8 cellular contexts compared by ENCODE assay signal in the genomic region with DNA sequence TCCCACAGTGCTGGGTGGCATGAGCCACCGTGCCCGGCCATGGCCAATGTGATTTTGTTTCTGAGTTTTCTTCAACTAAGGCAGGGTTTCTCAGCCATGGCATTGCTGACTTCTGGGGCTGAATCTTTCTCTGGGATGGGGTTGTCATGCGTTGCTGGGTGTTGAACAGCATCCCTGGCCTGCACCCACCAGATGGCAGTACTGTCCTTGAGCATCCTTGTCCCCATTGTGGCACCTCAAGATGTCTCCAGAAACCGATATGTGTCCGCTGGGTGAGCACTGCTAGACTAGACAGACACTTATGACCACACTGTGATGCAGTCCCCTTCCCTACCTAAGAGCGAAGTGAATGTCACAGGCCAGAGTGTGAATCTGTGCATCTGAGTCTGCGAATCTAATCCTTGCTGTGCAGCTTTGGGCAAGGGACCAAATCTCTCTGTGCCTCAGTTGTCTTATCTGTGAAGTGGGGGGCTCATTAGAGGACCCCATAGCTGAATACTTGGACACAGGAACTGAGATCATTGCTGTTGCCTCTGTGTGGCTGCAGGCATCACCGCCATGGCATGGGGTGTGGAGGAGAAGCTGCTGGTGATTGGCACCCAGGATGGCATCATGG. TPM values are rescaled to one million over a fixed set of nuclear protein-coding genes. Genes with fewer than 3 reads are reported as not detected.
A peak's percentile ranks its signal among the peaks of the same experiment; 100 is the strongest.
DNase-seq lines count a peak whose midpoint lies in the region; ATAC-seq and TF ChIP-seq lines count a peak whose summit lies in the region.

No MANE protein-coding gene starts in this region.

- no peaks in the 10 kb centered on the region for H3K4me1 Mint-ChIP-seq in stimulated activated memory B cell treated with anti-CD40 and anti-IgM and Interleukin-4, amounts not matched to agents 10 μg/mL and 1 μg/mL and 100 μg/mL, for 72 hours

- intact Hi-C loops in mammary epithelial cell (cut with micrococcal nuclease) = loop anchor here (1.0 to 2.0 kb wide), 5 partner anchors 52 to 273 kb away; no protein-coding TSS in a partner anchor
- intact Hi-C loops in left lung (cut with DNase I) = no loop called here

- TF ChIP-seq CTCF in mammary epithelial cell (conservative IDR thresholded peaks at IDR 0.05 in 1 of 2, IDR thresholded peaks at IDR 0.05 in 1 of 2; ENCODE audit: extremely low read depth in 1 of 2, insufficient read depth in 1 of 2, low read depth in 1 of 2, low read length in 2 of 2) = peak; percentile 58 to 87
- TF ChIP-seq CTCF in left lung (IDR thresholded peaks at IDR 0.05) = peak; percentile 26 to 54

- dilution Hi-C loops in mammary epithelial cell (cut with HindIII; ENCODE audit: low sequenced_read_pairs) = loop anchor here (10.0 kb wide), 1 partner anchor 46 kb away; a partner anchor contains a TSS

- H3K79me2 ChIP-seq in mammary epithelial cell (ENCODE audit: insufficient read depth, low read length) = no peaks in the 10 kb centered on the region

- H3K27me3 Mint-ChIP-seq in stimulated activated memory B cell treated with anti-CD40 and anti-IgM and Interleukin-4, amounts not matched to agents 10 μg/mL and 1 μg/mL and 100 μg/mL, for 72 hours = peaks cover 13% of the 10 kb centered on the region

- peak; percentile 20 for DNase-seq in NCI-H1436 (lab: John Stamatoyannopoulos, UW)
- no peak for DNase-seq in NCI-H1436 treated with DMSO at 0.1 percent for 48 hours (lab: John Stamatoyannopoulos, UW)
- peak; percentile 39 for DNase-seq in LHCN-M2 (ENCODE audit: low read depth)
- DNase-seq in T-helper 2 cell = peak in 3 of 5 experiments; percentile 5 to 53 (median 27)
- DNase-seq in mammary epithelial cell = peak; percentile 40
- no peak for DNase-seq in left lung

- no TSS peak for BruUV-seq in mammary epithelial cell (replicated peaks; lab: Mats Ljungman, UMichigan)

- H3K27me3 ChIP-seq in mammary epithelial cell (ENCODE audit: insufficient read depth, low read length) (no peaks in the 10 kb centered on the region), left lung (no peaks in the 10 kb centered on the region)

- in situ Hi-C loops in mammary epithelial cell (cut with MboI; ENCODE audit: low sequenced_read_pairs in 2 of 2) = loop anchor here in 1 of 2 donors (10.0 kb wide), 1 partner anchor 126 kb away; no protein-coding TSS in a partner anchor

- ATAC-seq in left lung = peak; percentile 77
- peak; percentile 74 for ATAC-seq in stimulated activated memory B cell treated with anti-CD40 and anti-IgM and Interleukin-4, amounts not matched to agents 10 μg/mL and 1 μg/mL and 100 μg/mL, for 72 hours
- no peak for ATAC-seq in HG03432 (IDR thresholded peaks at IDR 0.05; ENCODE audit: unreplicated experiment)

- CTCF ChIA-PET in mammary epithelial cell (lab: Charles Lee; ENCODE audit: low non-redundant PET) = no interaction called here

- no peak overlapping the region for H3K9ac ChIP-seq in mammary epithelial cell (ENCODE audit: insufficient read depth, low read length)

- no peak overlapping the region for H3K4me2 ChIP-seq in mammary epithelial cell (ENCODE audit: insufficient read depth, low read depth, low read length)

- H3K9me3 Mint-ChIP-seq in stimulated activated memory B cell treated with anti-CD40 and anti-IgM and Interleukin-4, amounts not matched to agents 10 μg/mL and 1 μg/mL and 100 μg/mL, for 72 hours = peaks cover 10% of the 10 kb centered on the region

- H3K27ac ChIP-seq in mammary epithelial cell (ENCODE audit: insufficient read depth, low read depth, low read length) = no peak overlapping the region
- H3K27ac ChIP-seq in left lung = no peak overlapping the region

- peaks cover 12% of the 10 kb centered on the region for H3K36me3 Mint-ChIP-seq in stimulated activated memory B cell treated with anti-CD40 and anti-IgM and Interleukin-4, amounts not matched to agents 10 μg/mL and 1 μg/mL and 100 μg/mL, for 72 hours

- H3K4me3 ChIP-seq in mammary epithelial cell (replicated peaks in 1 of 3; ENCODE audit: insufficient read depth in 1 of 3, low read depth in 2 of 3, low read length in 3 of 3) (no peak overlapping the region), left lung (no peak overlapping the region)

- WGBS in mammary epithelial cell (ENCODE audit: low coverage, missing lambda C conversion rate) = 79% methylated on average over 8 of the region's 8 CpGs

- no peak overlapping the region for H2AFZ ChIP-seq in mammary epithelial cell (ENCODE audit: low read depth, low read length)

- H3K36me3 ChIP-seq in mammary epithelial cell (ENCODE audit: insufficient read depth, low read length) = no peaks in the 10 kb centered on the region
- no peaks in the 10 kb centered on the region for H3K36me3 ChIP-seq in left lung

- H3K4me1 ChIP-seq in mammary epithelial cell (ENCODE audit: insufficient read depth, low read length) (no peaks in the 10 kb centered on the region), left lung (no peaks in the 10 kb centered on the region)

- no peaks in the 10 kb centered on the region for H4K20me1 ChIP-seq in mammary epithelial cell (ENCODE audit: insufficient read depth, low read length)

- no peaks in the 10 kb centered on the region for H3K9me3 ChIP-seq in mammary epithelial cell (replicated peaks; ENCODE audit: insufficient read depth, low read length)
- H3K9me3 ChIP-seq in left lung = no peaks in the 10 kb centered on the region

- no peak overlapping the region for H3K4me3 Mint-ChIP-seq in stimulated activated memory B cell treated with anti-CD40 and anti-IgM and Interleukin-4, amounts not matched to agents 10 μg/mL and 1 μg/mL and 100 μg/mL, for 72 hours

- no peak overlapping the region for H3K27ac Mint-ChIP-seq in stimulated activated memory B cell treated with anti-CD40 and anti-IgM and Interleukin-4, amounts not matched to agents 10 μg/mL and 1 μg/mL and 100 μg/mL, for 72 hours

RNA-seq across cellular contexts. Expression of a gene that starts 50.3 kb away (rescaled TPM):
- total RNA-seq in LHCN-M2 (2014; rRNA removed) = 21.0 and 25.5 TPM in 2 replicates
- 22.8 TPM for polyA plus RNA-seq in LHCN-M2 (2012)
- total RNA-seq in mammary epithelial cell = 10 to 100 TPM; 35.5 to 67.2 TPM
- polyA plus RNA-seq in mammary epithelial cell = 23.7 TPM
- 60.7 TPM for polyA minus RNA-seq in mammary epithelial cell
- total RNA-seq in left lung = 10 to 100 TPM; 46.3 to 52.7 TPM

RNA-seq across cellular contexts. Expression of a gene that starts 59.3 kb away (rescaled TPM):
- total RNA-seq in LHCN-M2 (2014; rRNA removed) = not detected in 2 replicates
- not detected for polyA plus RNA-seq in LHCN-M2 (2012)
- 1 to 10 TPM in 1 of 2 donors, under 1 TPM in 1; 0.87 to 1.5 TPM for total RNA-seq in mammary epithelial cell
- polyA plus RNA-seq in mammary epithelial cell = 1.6 TPM
- polyA minus RNA-seq in mammary epithelial cell = 3.2 TPM
- 1 to 10 TPM in 1 of 2 donors, not detected in 1; 1.2 TPM for total RNA-seq in left lung

Comparison
In these comparisons a context has a peak if more than half of its experiments do, and no peak if none do; other contexts are left out.
1. DNase-seq: peak in NCI-H1436 (single experiment), LHCN-M2 (single experiment), T-helper 2 cell (3 of 5) and mammary epithelial cell (single experiment); none in NCI-H1436 treated with DMSO at 0.1 percent for 48 hours (single experiment) and left lung (0 of 2).